Comparison of ENCODE assay signal across 18 cellular contexts in the genomic region with DNA sequence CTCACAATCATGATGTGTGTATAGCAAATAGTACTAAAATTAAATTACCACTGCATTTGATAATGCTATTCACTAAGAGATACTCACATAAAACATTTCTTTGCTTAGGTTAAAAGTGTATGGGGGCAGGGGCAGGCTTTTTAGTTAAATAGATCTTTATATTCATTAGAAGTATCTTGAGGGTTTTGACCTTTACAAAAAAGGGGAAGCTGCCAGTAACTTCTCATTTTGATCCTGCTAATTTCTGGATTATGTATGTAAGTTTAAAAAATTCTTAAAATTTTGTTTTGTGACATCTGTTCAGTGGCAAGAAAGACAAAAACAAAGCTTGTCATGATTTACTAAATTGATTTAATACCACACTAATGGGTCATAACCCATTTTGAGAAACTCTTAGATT.
"Had no signal": no experiment of that assay in that cellular context is flagged by ENCODE, and none has a peak within 500 bp of the region (broad histone marks: within the 10 kb centered on the region; RNA-seq: fewer than 3 reads in every experiment).

No MANE protein-coding gene starts in this region.

- H3K9me3 Mint-ChIP-seq: effector memory CD8-positive, alpha-beta T cell; neural crest cell had no signal

- ATAC-seq: activated CD4-positive, CD25-positive, alpha-beta regulatory T cell treated with anti-CD3 and anti-CD28 coated beads, Interleukin-2, amount 50 U/mL, for 24 hours; effector memory CD8-positive, alpha-beta T cell; mucosa of descending colon had no signal

- H3K4me3 Mint-ChIP-seq: activated T-cell treated with anti-CD3 and anti-CD28 coated beads, Interleukin-2, amount 50 U/mL, for 72 hours; effector memory CD8-positive, alpha-beta T cell; naive B cell; neural crest cell; stimulated activated naive CD8-positive, alpha-beta T cell treated with anti-CD3 and anti-CD28 coated beads, Interleukin-15, Interleukin-2, amounts not matched to agents 100 ng/mL and 50 ng/mL, for 24 hours had no signal

- H3K27me3 Mint-ChIP-seq: effector memory CD8-positive, alpha-beta T cell; naive B cell; stimulated activated naive CD8-positive, alpha-beta T cell treated with anti-CD3 and anti-CD28 coated beads, Interleukin-15, Interleukin-2, amounts not matched to agents 100 ng/mL and 50 ng/mL, for 24 hours had no signal

- H3K27ac Mint-ChIP-seq: progenitor cell of endocrine pancreas; stimulated activated naive CD8-positive, alpha-beta T cell treated with anti-CD3 and anti-CD28 coated beads, Interleukin-15, Interleukin-2, amounts not matched to agents 100 ng/mL and 50 ng/mL, for 24 hours had no signal

- DNase-seq: activated CD4-positive, alpha-beta T cell treated with anti-CD3 and anti-CD28 coated beads, Interleukin-2, amount 50 U/mL, for 1 hour; activated CD8-positive, alpha-beta memory T cell treated with anti-CD3 and anti-CD28 coated beads for 24 hours; activated CD8-positive, alpha-beta memory T cell treated with anti-CD3 and anti-CD28 coated beads, Interleukin-2, amount 50 U/mL, for 48 hours; activated effector memory CD4-positive, alpha-beta T cell treated with anti-CD3 and anti-CD28 coated beads, Interleukin-2, amount 50 U/mL, for 16 hours; activated naive CD4-positive, alpha-beta T cell treated with anti-CD3 and anti-CD28 coated beads, Interleukin-2, amount 50 U/mL, for 16 hours; activated T-cell treated with anti-CD3 and anti-CD28 coated beads, Interleukin-2, amount 50 U/mL, for 72 hours; dermis blood vessel endothelial cell; effector memory CD8-positive, alpha-beta T cell; esophagus squamous epithelium; left ventricle myocardium superior; mucosa of descending colon; naive B cell; stimulated activated CD4-positive, alpha-beta T cell treated with anti-CD3 and anti-CD28 coated beads, Interleukin-2, amount 100 ng/mL, for 24 hours; T-helper 2 cell had no signal

- H3K4me1 Mint-ChIP-seq: neural crest cell had no signal
